In the genomic region with DNA sequence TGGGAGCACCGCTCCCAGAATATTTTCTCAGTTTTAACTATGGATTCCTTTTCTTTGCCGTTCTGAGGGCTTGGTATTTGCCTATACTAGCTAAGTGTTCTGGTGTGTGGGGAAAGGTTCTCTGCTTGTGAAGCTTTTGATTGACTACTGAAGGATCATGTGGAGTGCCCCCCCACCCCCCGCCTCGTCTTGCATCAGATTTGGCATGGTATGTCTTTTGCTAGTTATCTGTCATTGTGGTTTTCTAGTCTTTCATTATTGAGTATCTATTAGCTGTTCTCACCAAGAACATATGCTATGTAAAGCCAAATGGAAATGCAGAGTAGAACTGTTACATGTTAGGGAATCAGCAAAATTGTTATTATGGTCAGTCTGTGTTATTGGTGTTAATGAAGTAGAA, we compare ENCODE assay signal across 19 cellular contexts. TPM values are rescaled to one million over a fixed set of nuclear protein-coding genes. Genes with fewer than 3 reads are reported as not detected.
DNase-seq lines count a peak whose midpoint lies in the region; ATAC-seq and TF ChIP-seq lines count a peak whose summit lies in the region.
"Had no signal": no experiment of that assay in that cellular context is flagged by ENCODE, and none has a peak within 500 bp of the region (broad histone marks: within the 10 kb centered on the region; RNA-seq: fewer than 3 reads in every experiment).

No MANE protein-coding gene starts in this region.

- H3K27ac Mint-ChIP-seq in CD8-positive, alpha-beta T cell = peak overlapping the region; percentile 9
- peak overlapping the region; percentile 53 for H3K27ac Mint-ChIP-seq in activated naive CD8-positive, alpha-beta T cell treated with anti-CD3 and anti-CD28 coated beads for 36 hours
- peak overlapping the region; percentile 63 to 83 for H3K27ac Mint-ChIP-seq in natural killer cell

- POLR2A ChIA-PET in CD8-positive, alpha-beta T cell (lab: Charles Lee) = interaction anchor here (0.8 kb wide), 1 partner anchor 70 kb away, joined by 3 read pairs; no protein-coding TSS in a partner anchor

- intact Hi-C loops in CD8-positive, alpha-beta T cell (cut with DNase I, micrococcal nuclease) = loop anchor here in 1 of 2 experiments (10.0 kb wide), 1 partner anchor 142 kb away; no protein-coding TSS in a partner anchor
- intact Hi-C loops in natural killer cell (cut with micrococcal nuclease) = no loop called here

- H3K9me3 Mint-ChIP-seq in CD8-positive, alpha-beta T cell = no peaks in the 10 kb centered on the region
- no peaks in the 10 kb centered on the region for H3K9me3 Mint-ChIP-seq in activated naive CD8-positive, alpha-beta T cell treated with anti-CD3 and anti-CD28 coated beads for 36 hours
- no peaks in the 10 kb centered on the region for H3K9me3 Mint-ChIP-seq in natural killer cell

- no peaks in the 10 kb centered on the region for H3K9me3 ChIP-seq in CD8-positive, alpha-beta T cell (ENCODE audit: low read length)
- H3K9me3 ChIP-seq: BLaER1, heart left ventricle, Peyer's patch had no signal

- H3K4me3 Mint-ChIP-seq in CD8-positive, alpha-beta T cell = no peak overlapping the region
- no peak overlapping the region for H3K4me3 Mint-ChIP-seq in activated naive CD8-positive, alpha-beta T cell treated with anti-CD3 and anti-CD28 coated beads for 36 hours
- no peak overlapping the region for H3K4me3 Mint-ChIP-seq in natural killer cell

- no peak overlapping the region for H3K27ac ChIP-seq in CD8-positive, alpha-beta T cell (ENCODE audit: low read depth, low read length)
- H3K27ac ChIP-seq: BLaER1, parathyroid adenoma, Peyer's patch had no signal

- peaks cover 59% of the 10 kb centered on the region for H3K4me1 Mint-ChIP-seq in CD8-positive, alpha-beta T cell (ENCODE audit: low read depth)
- peaks cover 44% of the 10 kb centered on the region for H3K4me1 Mint-ChIP-seq in activated naive CD8-positive, alpha-beta T cell treated with anti-CD3 and anti-CD28 coated beads for 36 hours
- H3K4me1 Mint-ChIP-seq in natural killer cell = peaks cover 61 to 67% of the 10 kb centered on the region in 2 donors

- no peaks in the 10 kb centered on the region for H3K27me3 Mint-ChIP-seq in CD8-positive, alpha-beta T cell (ENCODE audit: low read depth)
- no peaks in the 10 kb centered on the region for H3K27me3 Mint-ChIP-seq in activated naive CD8-positive, alpha-beta T cell treated with anti-CD3 and anti-CD28 coated beads for 36 hours
- no peaks in the 10 kb centered on the region for H3K27me3 Mint-ChIP-seq in natural killer cell (ENCODE audit: low read depth in 2 of 2)

- H3K4me3 ChIP-seq in CD8-positive, alpha-beta T cell (ENCODE audit: low read depth, low read length) = no peak overlapping the region
- H3K4me3 ChIP-seq: BLaER1, heart left ventricle, Peyer's patch had no signal

- peaks cover 38% of the 10 kb centered on the region for H3K36me3 Mint-ChIP-seq in CD8-positive, alpha-beta T cell
- H3K36me3 Mint-ChIP-seq in activated naive CD8-positive, alpha-beta T cell treated with anti-CD3 and anti-CD28 coated beads for 36 hours = peaks cover 13% of the 10 kb centered on the region
- H3K36me3 Mint-ChIP-seq in natural killer cell = no peaks in the 10 kb centered on the region

- H3K4me1 ChIP-seq in CD8-positive, alpha-beta T cell (ENCODE audit: insufficient read depth, low read length) = peaks cover 21% of the 10 kb centered on the region
- H3K4me1 ChIP-seq: parathyroid adenoma, Peyer's patch had no signal

- DNase-seq in CD8-positive, alpha-beta T cell = no peak
- no peak for DNase-seq in activated naive CD8-positive, alpha-beta T cell treated with anti-CD3 and anti-CD28 coated beads for 36 hours
- DNase-seq in natural killer cell (no peak), NCI-H1105 treated with DMSO at 0.1 percent for 48 hours (lab: John Stamatoyannopoulos, UW) (no peak), glomerular visceral epithelial cell (ENCODE audit: extremely low spot score) (no peak), mucosa of gallbladder (ENCODE audit: low spot score) (no peak)
- DNase-seq: DMS79 treated with DMSO at 0.1 percent for 48 hours, erythroblast, heart left ventricle, kidney glomerular epithelial cell, midbrain, MM.1S, NCI-H2081, NCI-H69, Peyer's patch, trophoblast cell had no signal

- no peak for ATAC-seq in CD8-positive, alpha-beta T cell
- ATAC-seq in GM18498 (IDR thresholded peaks at IDR 0.05; ENCODE audit: unreplicated experiment) (peak; percentile 46), natural killer cell (no peak)
- ATAC-seq: heart left ventricle had no signal

- no peak for TF ChIP-seq CTCF in CD8-positive, alpha-beta T cell (IDR thresholded peaks at IDR 0.05)
- TF ChIP-seq CTCF in natural killer cell (IDR thresholded peaks at IDR 0.05) = no peak

- CTCF ChIA-PET in CD8-positive, alpha-beta T cell (lab: Charles Lee) = interaction anchor here (1.5 to 20.6 kb wide), 4 partner anchors 47 to 164 kb away, joined by 5 to 622 read pairs (median 7); a partner anchor contains a TSS

- no peaks in the 10 kb centered on the region for H3K27me3 ChIP-seq in CD8-positive, alpha-beta T cell (ENCODE audit: insufficient read depth, low read length)
- H3K27me3 ChIP-seq: BLaER1, heart left ventricle, Peyer's patch had no signal

- H3K36me3 ChIP-seq in CD8-positive, alpha-beta T cell (ENCODE audit: insufficient read depth, low read length) = no peaks in the 10 kb centered on the region

RNA-seq across cellular contexts. Expression of a gene that starts 58.3 kb away (rescaled TPM):
- 100 to 1,000 TPM; 184 to 193 TPM for total RNA-seq in CD8-positive, alpha-beta T cell
- 100 to 1,000 TPM; 114 to 130 TPM for total RNA-seq in activated naive CD8-positive, alpha-beta T cell treated with anti-CD3 and anti-CD28 coated beads for 36 hours
- total RNA-seq in natural killer cell (100 to 1,000 TPM; 752 to 811 (median 752) TPM), mucosa of gallbladder (404 TPM)

Comparison
In these comparisons a context has a peak if more than half of its experiments do, and no peak if none do; other contexts are left out.
1. H3K27ac Mint-ChIP-seq: peak in every context shown above with its lines; median percentile 73 in natural killer cell; 53 in activated naive CD8-positive, alpha-beta T cell treated with anti-CD3 and anti-CD28 coated beads for 36 hours; 9 in CD8-positive, alpha-beta T cell.